Comparison of ENCODE assay signal across 36 cellular contexts in the genomic region with DNA sequence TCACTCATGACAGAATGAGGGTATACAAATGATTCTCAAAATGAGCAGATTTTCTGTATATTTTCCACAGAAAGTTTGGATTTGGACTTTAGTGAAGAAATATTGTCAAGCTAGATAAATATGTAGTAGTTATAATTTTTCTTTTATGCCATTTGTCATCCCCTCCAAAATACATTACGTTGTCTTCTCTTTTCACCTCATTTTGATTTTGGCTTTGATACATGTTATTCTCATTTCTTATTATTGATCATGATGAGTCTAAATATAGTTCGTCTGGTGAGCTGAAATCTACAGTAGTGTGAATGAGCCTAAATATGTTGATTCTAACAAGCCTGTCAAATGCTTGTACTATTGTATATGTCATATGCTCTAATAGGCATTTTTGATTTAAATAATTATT.
"Had no signal": no experiment of that assay in that cellular context is flagged by ENCODE, and none has a peak within 500 bp of the region (broad histone marks: within the 10 kb centered on the region; RNA-seq: fewer than 3 reads in every experiment).

No MANE protein-coding gene starts in this region.

- H3K4me3 Mint-ChIP-seq: activated naive CD4-positive, alpha-beta T cell treated with anti-CD3 and anti-CD28 coated beads for 36 hours; activated naive CD4-positive, alpha-beta T cell treated with anti-CD3 and anti-CD28 coated beads, Interleukin-2, amount 10 ng/mL, durations not matched to agents 7 days and 5 days; activated naive CD4-positive, alpha-beta T cell treated with anti-CD3 and anti-CD28 coated beads, Interleukin-2, amount 50 U/mL, for 24 hours; activated naive CD8-positive, alpha-beta T cell; activated naive CD8-positive, alpha-beta T cell treated with anti-CD3 and anti-CD28 coated beads for 36 hours; activated naive CD8-positive, alpha-beta T cell treated with anti-CD3 and anti-CD28 coated beads, Interleukin-2, amount 10 ng/mL, durations not matched to agents 7 days and 5 days; activated naive CD8-positive, alpha-beta T cell treated with anti-CD3 and anti-CD28 coated beads, Interleukin-2, amount 50 U/mL, for 24 hours; activated T-cell treated with anti-CD3 and anti-CD28 coated beads, Interleukin-2, amount 50 U/mL, for 24 hours; activated T-cell treated with anti-CD3 and anti-CD28 coated beads, Interleukin-2, amount 50 U/mL, for 4 hours; activated T-helper 1 cell treated with anti-CD3 and anti-CD28 coated beads, Interleukin-12 subunit alpha, Interleukin-12 subunit beta, Interleukin-2, Interleukin-4 antibody, amounts not matched to agents 30 ng/mL and 10 ng/mL and 1 ng/mL, durations not matched to agents 14 hours and 24 hours and 36 hours; activated T-helper 17 cell treated with anti-CD3 and anti-CD28 coated beads, Interleukin-2, amount 50 U/mL, for 72 hours; brain; central memory CD8-positive, alpha-beta T cell had no signal

- H3K9me3 Mint-ChIP-seq: activated naive CD4-positive, alpha-beta T cell treated with anti-CD3 and anti-CD28 coated beads for 36 hours; activated naive CD4-positive, alpha-beta T cell treated with anti-CD3 and anti-CD28 coated beads, Interleukin-2, amount 10 ng/mL, durations not matched to agents 7 days and 5 days; activated naive CD4-positive, alpha-beta T cell treated with anti-CD3 and anti-CD28 coated beads, Interleukin-2, amount 50 U/mL, for 24 hours; activated naive CD4-positive, alpha-beta T cell treated with anti-CD3 and anti-CD28 coated beads, Interleukin-2, amount 50 U/mL, for 72 hours; activated naive CD8-positive, alpha-beta T cell treated with anti-CD3 and anti-CD28 coated beads for 36 hours; activated naive CD8-positive, alpha-beta T cell treated with anti-CD3 and anti-CD28 coated beads, Interleukin-2, amount 10 ng/mL, durations not matched to agents 7 days and 5 days; activated naive CD8-positive, alpha-beta T cell treated with anti-CD3 and anti-CD28 coated beads, Interleukin-2, amount 50 U/mL, for 24 hours; activated T-cell treated with anti-CD3 and anti-CD28 coated beads, Interleukin-2, amount 50 U/mL, for 24 hours; activated T-cell treated with anti-CD3 and anti-CD28 coated beads, Interleukin-2, amount 50 U/mL, for 4 hours; activated T-helper 1 cell treated with anti-CD3 and anti-CD28 coated beads, Interleukin-12 subunit alpha, Interleukin-12 subunit beta, Interleukin-2, Interleukin-4 antibody, amounts not matched to agents 30 ng/mL and 10 ng/mL and 1 ng/mL, durations not matched to agents 14 hours and 24 hours and 36 hours; activated T-helper 17 cell treated with anti-CD3 and anti-CD28 coated beads, Interleukin-2, amount 50 U/mL, for 72 hours; activated T-helper 2 cell treated with anti-CD3 and anti-CD28 coated beads, Interferon-gamma antibody, Interleukin-2, Interleukin-4, amounts not matched to agents 10 μg/mL and 5 μg/mL and 100 μg/mL, durations not matched to agents 14 hours and 24 hours and 36 hours; central memory CD8-positive, alpha-beta T cell had no signal

- DNase-seq: activated effector memory CD4-positive, alpha-beta T cell treated with anti-CD3 and anti-CD28 coated beads, Interleukin-2, amount 50 U/mL, for 16 hours; activated effector memory CD4-positive, alpha-beta T cell treated with Interleukin-2 at 50 U/mL for 16 hours; activated gamma-delta T cell; activated gamma-delta T cell treated with Interleukin-2 at 50 U/mL for 16 hours; activated naive CD4-positive, alpha-beta T cell; activated naive CD4-positive, alpha-beta T cell treated with anti-CD3 and anti-CD28 coated beads for 36 hours; activated naive CD4-positive, alpha-beta T cell treated with anti-CD3 and anti-CD28 coated beads, Interleukin-2, amount 10 ng/mL, durations not matched to agents 7 days and 5 days; activated naive CD4-positive, alpha-beta T cell treated with anti-CD3 and anti-CD28 coated beads, Interleukin-2, amount 50 U/mL, for 16 hours; activated naive CD4-positive, alpha-beta T cell treated with Interleukin-2 at 50 U/mL for 16 hours; activated naive CD8-positive, alpha-beta T cell treated with anti-CD3 and anti-CD28 coated beads for 36 hours; activated naive CD8-positive, alpha-beta T cell treated with anti-CD3 and anti-CD28 coated beads, Interleukin-2, amount 10 ng/mL, durations not matched to agents 7 days and 5 days; activated naive CD8-positive, alpha-beta T cell treated with anti-CD3 and anti-CD28 coated beads, Interleukin-2, amount 50 U/mL, for 24 hours; activated T-cell treated with anti-CD3 and anti-CD28 coated beads, Interleukin-2, amount 50 U/mL, for 1 hour; activated T-cell treated with anti-CD3 and anti-CD28 coated beads, Interleukin-2, amount 50 U/mL, for 24 hours; activated T-cell treated with anti-CD3 and anti-CD28 coated beads, Interleukin-2, amount 50 U/mL, for 4 hours; activated T-cell treated with anti-CD3 and anti-CD28 coated beads, Interleukin-2, amount 50 U/mL, for 48 hours; adrenal gland; amniotic stem cell; amygdala; anterior cingulate cortex; aorta; body of pancreas; brain microvascular endothelial cell; caudate nucleus; central memory CD4-positive, alpha-beta T cell; cerebellar nuclear complex had no signal

- H3K27ac Mint-ChIP-seq: activated naive CD4-positive, alpha-beta T cell treated with anti-CD3 and anti-CD28 coated beads for 36 hours; activated naive CD4-positive, alpha-beta T cell treated with anti-CD3 and anti-CD28 coated beads, Interleukin-2, amount 10 ng/mL, durations not matched to agents 7 days and 5 days; activated naive CD4-positive, alpha-beta T cell treated with anti-CD3 and anti-CD28 coated beads, Interleukin-2, amount 50 U/mL, for 72 hours; activated naive CD8-positive, alpha-beta T cell treated with anti-CD3 and anti-CD28 coated beads, Interleukin-2, amount 10 ng/mL, durations not matched to agents 7 days and 5 days; activated naive CD8-positive, alpha-beta T cell treated with anti-CD3 and anti-CD28 coated beads, Interleukin-2, amount 50 U/mL, for 24 hours; activated T-helper 1 cell treated with anti-CD3 and anti-CD28 coated beads, Interleukin-12 subunit alpha, Interleukin-12 subunit beta, Interleukin-2, Interleukin-4 antibody, amounts not matched to agents 30 ng/mL and 10 ng/mL and 1 ng/mL, durations not matched to agents 14 hours and 24 hours and 36 hours; activated T-helper 17 cell treated with anti-CD3 and anti-CD28 coated beads, Interleukin-2, amount 50 U/mL, for 72 hours; activated T-helper 2 cell treated with anti-CD3 and anti-CD28 coated beads, Interferon-gamma antibody, Interleukin-2, Interleukin-4, amounts not matched to agents 10 μg/mL and 5 μg/mL and 100 μg/mL, durations not matched to agents 14 hours and 24 hours and 36 hours had no signal

- H3K27me3 Mint-ChIP-seq: activated naive CD4-positive, alpha-beta T cell treated with anti-CD3 and anti-CD28 coated beads, Interleukin-2, amount 10 ng/mL, durations not matched to agents 7 days and 5 days; activated naive CD4-positive, alpha-beta T cell treated with anti-CD3 and anti-CD28 coated beads, Interleukin-2, amount 50 U/mL, for 24 hours; activated naive CD8-positive, alpha-beta T cell; activated naive CD8-positive, alpha-beta T cell treated with anti-CD3 and anti-CD28 coated beads for 36 hours; activated naive CD8-positive, alpha-beta T cell treated with anti-CD3 and anti-CD28 coated beads, Interleukin-2, amount 10 ng/mL, durations not matched to agents 7 days and 5 days; activated naive CD8-positive, alpha-beta T cell treated with anti-CD3 and anti-CD28 coated beads, Interleukin-2, amount 50 U/mL, for 24 hours; activated T-cell treated with anti-CD3 and anti-CD28 coated beads, Interleukin-2, amount 50 U/mL, for 24 hours; activated T-helper 17 cell treated with anti-CD3 and anti-CD28 coated beads, Interleukin-2, amount 50 U/mL, for 72 hours; brain; central memory CD8-positive, alpha-beta T cell had no signal

- H3K4me1 Mint-ChIP-seq: activated naive CD4-positive, alpha-beta T cell treated with anti-CD3 and anti-CD28 coated beads, Interleukin-2, amount 10 ng/mL, durations not matched to agents 7 days and 5 days; activated naive CD4-positive, alpha-beta T cell treated with anti-CD3 and anti-CD28 coated beads, Interleukin-2, amount 50 U/mL, for 24 hours; activated naive CD8-positive, alpha-beta T cell treated with anti-CD3 and anti-CD28 coated beads for 36 hours; activated naive CD8-positive, alpha-beta T cell treated with anti-CD3 and anti-CD28 coated beads, Interleukin-2, amount 50 U/mL, for 24 hours; brain had no signal

- FAIRE-seq: astrocyte, bronchial epithelial cell had no signal

- ATAC-seq: activated naive CD4-positive, alpha-beta T cell treated with anti-CD3 and anti-CD28 coated beads, Interleukin-2, amount 50 U/mL, for 72 hours; activated naive CD8-positive, alpha-beta T cell treated with anti-CD3 and anti-CD28 coated beads, Interleukin-2, amount 50 U/mL, for 24 hours; activated T-cell treated with anti-CD3 and anti-CD28 coated beads, Interleukin-2, amount 50 U/mL, for 4 hours; activated T-helper 17 cell treated with anti-CD3 and anti-CD28 coated beads, Interleukin-2, amount 50 U/mL, for 72 hours; body of pancreas had no signal
